ENCODE assay signal across 25 cellular contexts in genomic region chr10:86799188-86799845, GRCh38. TPM values are rescaled to one million over a fixed set of nuclear protein-coding genes. Genes with fewer than 3 reads are reported as not detected.
A peak's percentile ranks its signal among the peaks of the same experiment; 100 is the strongest.
DNase-seq lines count a peak whose midpoint lies in the region; ATAC-seq and TF ChIP-seq lines count a peak whose summit lies in the region.
"Had no signal": no experiment of that assay in that cellular context is flagged by ENCODE, and none has a peak within 500 bp of the region (broad histone marks: within the 10 kb centered on the region; RNA-seq: fewer than 3 reads in every experiment).

No MANE protein-coding gene starts in this region.

- H3K36me3 ChIP-seq in WERI-Rb-1: no peaks in the 10 kb centered on the region; the same call in 1 of the 2 replicates
- no peaks in the 10 kb centered on the region for H3K36me3 ChIP-seq in iPS-18a (ENCODE audit: control insufficient read depth, low read depth, low read length)
- no peaks in the 10 kb centered on the region for H3K36me3 ChIP-seq in thyroid gland
- H3K36me3 ChIP-seq: BLaER1 treated with 17β-estradiol and CSF1 and Interleukin-3, amounts not matched to agents 10 nM and 100 nM; colonic mucosa; right atrium auricular region; SJCRH30 had no signal

- H3K27me3 ChIP-seq in WERI-Rb-1 (ENCODE audit: insufficient read depth, low read depth, severe bottlenecking) (no peaks in the 10 kb centered on the region), iPS-18a (ENCODE audit: control insufficient read depth, insufficient read depth, low read length) (no peaks in the 10 kb centered on the region), thyroid gland (no peaks in the 10 kb centered on the region)
- H3K27me3 ChIP-seq: BLaER1 treated with 17β-estradiol and CSF1 and Interleukin-3, amounts not matched to agents 10 nM and 100 nM; colonic mucosa; right atrium auricular region; SJCRH30 had no signal

- H3K4me1 Mint-ChIP-seq in activated naive CD8-positive, alpha-beta T cell (ENCODE audit: low read depth): peaks cover 16% of the 10 kb centered on the region
- H3K4me1 Mint-ChIP-seq in activated naive CD8-positive, alpha-beta T cell treated with anti-CD3 and anti-CD28 coated beads for 36 hours: peaks cover 17% of the 10 kb centered on the region

- peaks cover 48% of the 10 kb centered on the region for H3K4me1 ChIP-seq in iPS-18a (ENCODE audit: control insufficient read depth, low read depth, low read length)
- peaks cover 40 to 49% of the 10 kb centered on the region in 2 donors for H3K4me1 ChIP-seq in thyroid gland
- H3K4me1 ChIP-seq: colonic mucosa had no signal

- peak overlapping the region; percentile 11 for H3K27ac Mint-ChIP-seq in activated naive CD8-positive, alpha-beta T cell
- H3K27ac Mint-ChIP-seq in activated naive CD8-positive, alpha-beta T cell treated with anti-CD3 and anti-CD28 coated beads for 36 hours: no peak overlapping the region
- H3K27ac Mint-ChIP-seq: activated CD4-positive, alpha-beta memory T cell treated with anti-CD3 and anti-CD28 coated beads, Interleukin-2, amount 10 ng/mL, durations not matched to agents 7 days and 5 days had no signal

- DNase-seq in activated naive CD8-positive, alpha-beta T cell treated with anti-CD3 and anti-CD28 coated beads for 36 hours: no peak
- no peak for DNase-seq in WERI-Rb-1
- DNase-seq in thyroid gland: peak; percentile 75 to 80
- no peak for DNase-seq in SIG-M5 (lab: John Stamatoyannopoulos, UW)
- DNase-seq: activated CD4-positive, alpha-beta memory T cell treated with anti-CD3 and anti-CD28 coated beads, Interleukin-2, amount 10 ng/mL, durations not matched to agents 7 days and 5 days; activated naive CD4-positive, alpha-beta T cell treated with anti-CD3 and anti-CD28 coated beads, Interleukin-2, amount 50 U/mL, for 16 hours; activated T-cell treated with anti-CD3 and anti-CD28 coated beads, Interleukin-2, amount 50 U/mL, for 48 hours; colonic mucosa; immature natural killer cell; KG1; NCI-H1930; NCI-H2227 treated with DMSO at 0.1 percent for 48 hours; NCI-H748 treated with DMSO at 0.1 percent for 48 hours; nucleus accumbens; PC-9; SJCRH30; stimulated activated CD4-positive, alpha-beta T cell treated with anti-CD3 and anti-CD28 coated beads, Interleukin-12 subunit alpha, Interleukin-12 subunit beta, amount 100 ng/mL, for 4 hours had no signal

- H3K9me3 ChIP-seq in WERI-Rb-1 (ENCODE audit: severe bottlenecking) (no peaks in the 10 kb centered on the region), iPS-18a (ENCODE audit: control insufficient read depth, low read depth, low read length) (no peaks in the 10 kb centered on the region), thyroid gland (no peaks in the 10 kb centered on the region)
- H3K9me3 ChIP-seq: A549; BLaER1 treated with 17β-estradiol and CSF1 and Interleukin-3, amounts not matched to agents 10 nM and 100 nM; colonic mucosa; right atrium auricular region; SJCRH30 had no signal

- H3K4me3 Mint-ChIP-seq in activated naive CD8-positive, alpha-beta T cell: peak overlapping the region; percentile 2
- H3K4me3 Mint-ChIP-seq in activated naive CD8-positive, alpha-beta T cell treated with anti-CD3 and anti-CD28 coated beads for 36 hours: no peak overlapping the region
- H3K4me3 Mint-ChIP-seq: activated CD4-positive, alpha-beta memory T cell treated with anti-CD3 and anti-CD28 coated beads, Interleukin-2, amount 10 ng/mL, durations not matched to agents 7 days and 5 days; immature natural killer cell had no signal

- TF ChIP-seq POLR2A in thyroid gland (IDR thresholded peaks at IDR 0.05): peak in 1 of 2 donors; percentile 39

- peaks cover under 1% of the 10 kb centered on the region for H3K36me3 Mint-ChIP-seq in activated naive CD8-positive, alpha-beta T cell
- H3K36me3 Mint-ChIP-seq in activated naive CD8-positive, alpha-beta T cell treated with anti-CD3 and anti-CD28 coated beads for 36 hours: no peaks in the 10 kb centered on the region

- 39 to 45% methylated on average over 8 of the region's 8 CpGs for WGBS in thyroid gland, 2 donors

- intact Hi-C loops in thyroid gland (cut with DNase I): no loop called here

- peak overlapping the region; percentile 24 for H3K9ac ChIP-seq in iPS-18a (ENCODE audit: low read length)
- H3K9ac ChIP-seq: BLaER1 treated with 17β-estradiol and CSF1 and Interleukin-3, amounts not matched to agents 10 nM and 100 nM had no signal

- H3K27ac ChIP-seq in WERI-Rb-1 (peak overlapping the region; percentile 8), iPS-18a (ENCODE audit: low read length) (peak overlapping the region; percentile 9), thyroid gland (peak overlapping the region; percentile 72 to 84 (median 76))
- H3K27ac ChIP-seq: A549; BLaER1 treated with 17β-estradiol and CSF1 and Interleukin-3, amounts not matched to agents 10 nM and 100 nM; colonic mucosa; PC-9; right atrium auricular region; SJCRH30 had no signal

- ATAC-seq in HG03108 (IDR thresholded peaks at IDR 0.05; ENCODE audit: unreplicated experiment) (no peak), GM21447 (IDR thresholded peaks at IDR 0.05; ENCODE audit: unreplicated experiment) (no peak)
- ATAC-seq: A549 had no signal

- no peaks in the 10 kb centered on the region for H3K9me3 Mint-ChIP-seq in activated naive CD8-positive, alpha-beta T cell (ENCODE audit: low read depth)
- no peaks in the 10 kb centered on the region for H3K9me3 Mint-ChIP-seq in activated naive CD8-positive, alpha-beta T cell treated with anti-CD3 and anti-CD28 coated beads for 36 hours
- H3K9me3 Mint-ChIP-seq: activated CD4-positive, alpha-beta memory T cell treated with anti-CD3 and anti-CD28 coated beads, Interleukin-2, amount 10 ng/mL, durations not matched to agents 7 days and 5 days; immature natural killer cell had no signal

- no peaks in the 10 kb centered on the region for H3K27me3 Mint-ChIP-seq in activated naive CD8-positive, alpha-beta T cell
- H3K27me3 Mint-ChIP-seq in activated naive CD8-positive, alpha-beta T cell treated with anti-CD3 and anti-CD28 coated beads for 36 hours: no peaks in the 10 kb centered on the region
- H3K27me3 Mint-ChIP-seq: activated CD4-positive, alpha-beta memory T cell treated with anti-CD3 and anti-CD28 coated beads, Interleukin-2, amount 10 ng/mL, durations not matched to agents 7 days and 5 days; brain had no signal

- no peak overlapping the region for H3K4me3 ChIP-seq in WERI-Rb-1 (ENCODE audit: low read depth, low read length)
- H3K4me3 ChIP-seq in iPS-18a (ENCODE audit: low read length): peak overlapping the region; percentile 3
- H3K4me3 ChIP-seq in thyroid gland (replicated peaks in 1 of 3): no peak overlapping the region
- H3K4me3 ChIP-seq: A549; BLaER1 treated with 17β-estradiol and CSF1 and Interleukin-3, amounts not matched to agents 10 nM and 100 nM; colonic mucosa; PC-9; right atrium auricular region; SJCRH30 had no signal

- TF ChIP-seq CTCF in WERI-Rb-1 (IDR thresholded peaks at IDR 0.05; ENCODE audit: low read depth, low read length) (no peak), thyroid gland (IDR thresholded peaks at IDR 0.05) (no peak)

RNA-seq across cellular contexts. Expression of gene BMPR1A, which starts 42.9 kb away (rescaled TPM):
- 1 to 10 TPM; 7.5 to 8.4 TPM for total RNA-seq in activated naive CD8-positive, alpha-beta T cell treated with anti-CD3 and anti-CD28 coated beads for 36 hours
- total RNA-seq in thyroid gland: 10 to 100 TPM; 72.7 to 89.5 (median 84.2) TPM

Comparison
In these comparisons a context has a peak if more than half of its experiments do, and no peak if none do; other contexts are left out.
1. DNase-seq: peak in thyroid gland (2 of 2); none in activated naive CD8-positive, alpha-beta T cell treated with anti-CD3 and anti-CD28 coated beads for 36 hours (single experiment), WERI-Rb-1 (single experiment) and SIG-M5 (single experiment).
2. H3K27ac ChIP-seq: peak in every context shown above with its lines; median percentile 76 in thyroid gland; 9 in iPS-18a; 8 in WERI-Rb-1.
3. RNA of gene BMPR1A, which starts 42.9 kb away (total RNA-seq): 72.7 to 89.5 TPM in thyroid gland; 7.5 to 8.4 TPM in activated naive CD8-positive, alpha-beta T cell treated with anti-CD3 and anti-CD28 coated beads for 36 hours; every median in the first group is over 4 times any median in the second.